ENCODE assay signal across 20 cellular contexts in the genomic region with DNA sequence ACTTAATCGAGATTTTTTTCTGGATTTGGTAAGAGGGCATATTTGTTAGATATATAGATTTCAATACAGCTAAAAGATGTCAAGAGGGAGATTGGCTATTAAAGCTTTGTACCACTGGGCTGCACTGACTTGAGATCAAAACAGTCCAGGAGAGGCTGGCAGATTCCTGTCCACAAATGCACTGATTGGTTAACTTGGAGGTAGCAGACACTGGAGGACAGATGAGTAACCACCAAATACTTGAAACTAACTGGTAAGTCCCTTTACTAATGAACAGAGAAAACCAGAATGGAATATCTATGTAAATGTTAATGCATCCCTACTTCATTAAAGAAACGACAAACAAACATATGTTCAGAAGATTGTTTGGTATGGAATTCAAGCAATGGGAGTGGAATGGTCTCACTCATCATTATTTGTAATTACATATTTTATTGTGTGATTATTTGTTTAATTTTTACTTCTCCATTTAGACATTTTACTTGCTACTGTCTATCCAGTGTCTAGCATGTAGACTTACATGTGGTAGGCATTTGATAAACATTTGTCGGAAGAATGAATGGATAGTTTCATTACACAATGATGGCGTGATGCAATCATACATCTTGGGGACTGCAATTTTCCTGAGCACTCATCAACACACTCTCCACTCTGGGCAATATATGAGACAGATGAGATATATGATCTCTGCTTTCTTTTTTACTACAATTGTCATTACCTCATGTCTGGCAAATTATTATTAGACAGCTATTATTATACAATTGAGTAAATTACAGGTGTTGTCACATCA.
DNase-seq lines count a peak whose midpoint lies in the region; ATAC-seq, FAIRE-seq and TF ChIP-seq lines count a peak whose summit lies in the region.
"Had no signal": no experiment of that assay in that cellular context is flagged by ENCODE, and none has a peak within 500 bp of the region (broad histone marks: within the 10 kb centered on the region; RNA-seq: fewer than 3 reads in every experiment).

No MANE protein-coding gene starts in this region.

- no peak overlapping the region for H2BK15ac ChIP-seq in mesenchymal stem cell (ENCODE audit: low read depth, poor library complexity, severe bottlenecking)

- no peaks in the 10 kb centered on the region for H3K79me1 ChIP-seq in mesenchymal stem cell (replicated peaks; ENCODE audit: low read length, poor library complexity, severe bottlenecking)

- DNase-seq in HCEC 1CT (peak; percentile 61), NCI-H2081 (lab: John Stamatoyannopoulos, UW) (peak; percentile 6 to 99), GM12878 (ENCODE audit: low read depth, low spot score) (no peak), mesenchymal stem cell (peak; percentile 82), WTC11 (ENCODE audit: low spot score) (no peak), AG08396 (ENCODE audit: low spot score) (no peak)
- DNase-seq in activated T-cell treated with anti-CD3 and anti-CD28 coated beads, Interleukin-2, amount 50 U/mL, for 48 hours = no peak
- DNase-seq: activated CD8-positive, alpha-beta T cell treated with anti-CD3 and anti-CD28 coated beads for 36 hours; amygdala; colonic mucosa; DND-41; hippocampal formation; left colon; occipital lobe; sigmoid colon; stimulated activated CD4-positive, alpha-beta T cell treated with anti-CD3 and anti-CD28 coated beads, Interleukin-4, amount 100 ng/mL, for 1 hour had no signal

- no peaks in the 10 kb centered on the region for H3K27me3 Mint-ChIP-seq in WTC11 (ENCODE audit: low read depth)

- H3K9ac ChIP-seq in GM12878 (ENCODE audit: control insufficient read depth, insufficient read depth, low read length) (no peak overlapping the region), mesenchymal stem cell (ENCODE audit: low read length) (no peak overlapping the region)

- POLR2A ChIA-PET in GM12878 (lab: Charles Lee) = no interaction called here
- POLR2A ChIA-PET in WTC11 (lab: Charles Lee) = no interaction called here

- H4K91ac ChIP-seq in mesenchymal stem cell (ENCODE audit: low read length) = no peak overlapping the region

- SMC1A ChIA-PET in GM12878 (lab: Charles Lee; ENCODE audit: uncharacterized antibody, unreplicated experiment) = interaction anchor here (1.0 kb wide), 1 partner anchor 8 kb away, joined by 3 read pairs; no protein-coding TSS in a partner anchor

- WGBS in GM12878 (ENCODE audit: insufficient coverage, insufficient replicate concordance, low lambda C conversion rate, missing lambda C conversion rate) = 31% methylated on average over 4 of the region's 4 CpGs
- 78% methylated on average over 3 of the region's 4 CpGs for WGBS in mesenchymal stem cell

- no peak for TF ChIP-seq EP300 in GM12878 (IDR thresholded peaks at IDR 0.05; ENCODE audit: borderline replicate concordance in 1 of 2, control insufficient read depth in 1 of 2, low read depth in 2 of 2, low read length in 2 of 2)

- no peak overlapping the region for H2BK120ac ChIP-seq in mesenchymal stem cell (ENCODE audit: low read depth, low read length)

- H3K14ac ChIP-seq in mesenchymal stem cell (ENCODE audit: low read length in 2 of 2) = no peak overlapping the region

- peaks cover 14% of the 10 kb centered on the region for H3K4me1 Mint-ChIP-seq in WTC11
- H3K4me1 Mint-ChIP-seq: activated T-helper 17 cell treated with anti-CD3 and anti-CD28 coated beads, Interleukin-2, amount 50 U/mL, for 72 hours had no signal

- no peaks in the 10 kb centered on the region for H3K36me3 Mint-ChIP-seq in WTC11

- H3K23ac ChIP-seq in mesenchymal stem cell (ENCODE audit: low read length in 2 of 2) = no peak overlapping the region

- ATAC-seq in GM12878 (peak; percentile 38), WTC11 (no peak)
- ATAC-seq: activated CD8-positive, alpha-beta T cell treated with anti-CD3 and anti-CD28 coated beads for 36 hours; activated T-helper 17 cell treated with anti-CD3 and anti-CD28 coated beads, Interleukin-2, amount 50 U/mL, for 72 hours had no signal

- in situ Hi-C loops in GM12878 (cut with MboI) = no loop called here

- CTCF ChIA-PET in GM12878 (lab: Yijun Ruan, JAX) = no interaction called here
- CTCF ChIA-PET in WTC11 (lab: Charles Lee) = no interaction called here

- no peak overlapping the region for H2BK5ac ChIP-seq in mesenchymal stem cell (ENCODE audit: low read depth, low read length, poor library complexity, severe bottlenecking)

- no peaks in the 10 kb centered on the region for H3K27me3 ChIP-seq in GM12878 (replicated peaks in 1 of 2; ENCODE audit: control insufficient read depth in 2 of 2, insufficient read depth in 2 of 2, low read length in 1 of 2)
- no peaks in the 10 kb centered on the region for H3K27me3 ChIP-seq in mesenchymal stem cell (ENCODE audit: control insufficient read depth in 1 of 2, insufficient read depth in 1 of 2, low read length in 2 of 2)
- H3K27me3 ChIP-seq: colonic mucosa, MG63, sigmoid colon had no signal

- H3K9me3 ChIP-seq in GM12878 (replicated peaks; ENCODE audit: control insufficient read depth, insufficient read depth, low read length) = no peaks in the 10 kb centered on the region
- H3K9me3 ChIP-seq in mesenchymal stem cell (ENCODE audit: control insufficient read depth, low read length) = peaks cover 1% of the 10 kb centered on the region
- H3K9me3 ChIP-seq: colonic mucosa, MG63, sigmoid colon had no signal

- intact Hi-C loops in GM12878 (cut with micrococcal nuclease; ENCODE audit: unreplicated experiment) = no loop called here

- H3K4me3 Mint-ChIP-seq in WTC11 = no peak overlapping the region
- H3K4me3 Mint-ChIP-seq: activated CD8-positive, alpha-beta T cell treated with anti-CD3 and anti-CD28 coated beads for 36 hours; activated T-helper 17 cell treated with anti-CD3 and anti-CD28 coated beads, Interleukin-2, amount 50 U/mL, for 72 hours had no signal

- H3K4me3 ChIP-seq in GM12878 (no peak overlapping the region), mesenchymal stem cell (ENCODE audit: insufficient read depth in 1 of 2, low read depth in 1 of 2, low read length in 2 of 2) (no peak overlapping the region)
- H3K4me3 ChIP-seq: colonic mucosa, MG63, sigmoid colon had no signal

- no peak overlapping the region for H3K27ac ChIP-seq in GM12878 (ENCODE audit: control insufficient read depth, insufficient read depth)
- H3K27ac ChIP-seq in mesenchymal stem cell (ENCODE audit: low read length, poor library complexity, severe bottlenecking) = no peak overlapping the region
- H3K27ac ChIP-seq: C4-2B, colonic mucosa, sigmoid colon had no signal

- no peaks in the 10 kb centered on the region for H4K20me1 ChIP-seq in GM12878 (ENCODE audit: control insufficient read depth, insufficient read depth)

- H2AFZ ChIP-seq in GM12878 (ENCODE audit: control insufficient read depth, low read depth, low read length) (no peak overlapping the region), mesenchymal stem cell (ENCODE audit: low read depth, low read length) (no peak overlapping the region)

- no peak for TF ChIP-seq RAD21 in GM12878 (IDR thresholded peaks at IDR 0.05; ENCODE audit: insufficient read depth, low read depth, low read length)

- H3K79me2 ChIP-seq in GM12878 (ENCODE audit: control insufficient read depth, insufficient read depth, low read length) = no peaks in the 10 kb centered on the region

- H4K8ac ChIP-seq in mesenchymal stem cell (ENCODE audit: low read length) = peak overlapping the region; percentile 12

- TF ChIP-seq POLR2A in GM12878 (IDR thresholded peaks at IDR 0.05; ENCODE audit: low read depth, low read length) = no peak

- H3K27ac Mint-ChIP-seq in WTC11 = no peak overlapping the region
- H3K27ac Mint-ChIP-seq: activated CD8-positive, alpha-beta T cell treated with anti-CD3 and anti-CD28 coated beads for 36 hours; activated T-helper 17 cell treated with anti-CD3 and anti-CD28 coated beads, Interleukin-2, amount 50 U/mL, for 72 hours had no signal

- H3K4me1 ChIP-seq in GM12878 (ENCODE audit: control insufficient read depth, insufficient read depth, low read length) = no peaks in the 10 kb centered on the region
- H3K4me1 ChIP-seq in mesenchymal stem cell (ENCODE audit: control insufficient read depth, insufficient read depth, low read depth, low read length) = no peaks in the 10 kb centered on the region
- H3K4me1 ChIP-seq: colonic mucosa had no signal

- H3K4ac ChIP-seq in mesenchymal stem cell (ENCODE audit: low read depth in 1 of 2, low read length in 2 of 2) = peak overlapping the region in 1 of 2 experiments; percentile 49

- RAD21 ChIA-PET in GM12878 (lab: Charles Lee; ENCODE audit: unreplicated experiment) = no interaction called here

- H2AK5ac ChIP-seq in mesenchymal stem cell (ENCODE audit: low read length, severe bottlenecking) = no peak overlapping the region

- H2BK12ac ChIP-seq in mesenchymal stem cell (ENCODE audit: low read length in 2 of 2) = peak overlapping the region in 1 of 2 experiments; percentile 88

- H3K18ac ChIP-seq in mesenchymal stem cell (ENCODE audit: low read depth in 1 of 2, low read length in 2 of 2) = peak overlapping the region in 1 of 2 experiments; percentile 42

- H3K4me2 ChIP-seq in GM12878 (ENCODE audit: control insufficient read depth, insufficient read depth) (no peak overlapping the region), mesenchymal stem cell (ENCODE audit: low read length, poor library complexity, severe bottlenecking) (no peak overlapping the region)

- FAIRE-seq in GM12878 (lab: Jason Lieb, UNC) = no peak
- FAIRE-seq: H1 had no signal

- H3K9me3 Mint-ChIP-seq in WTC11 = peaks cover under 1% of the 10 kb centered on the region
- H3K9me3 Mint-ChIP-seq: activated CD8-positive, alpha-beta T cell treated with anti-CD3 and anti-CD28 coated beads for 36 hours; activated T-helper 17 cell treated with anti-CD3 and anti-CD28 coated beads, Interleukin-2, amount 50 U/mL, for 72 hours had no signal

- TF ChIP-seq CTCF in GM12878 (IDR thresholded peaks at IDR 0.05 in 2 of 3, conservative IDR thresholded peaks at IDR 0.05 in 1 of 3; ENCODE audit: control insufficient read depth in 2 of 3, extremely low read depth in 1 of 3, insufficient read depth in 1 of 3, low read depth in 3 of 3, low read length in 3 of 3) (no peak), WTC11 (IDR thresholded peaks at IDR 0.05) (no peak)

- no TSS peak for BruUV-seq in GM12878 (replicated peaks; lab: Mats Ljungman, UMichigan)

- H3K36me3 ChIP-seq in GM12878 (ENCODE audit: control insufficient read depth in 2 of 2, insufficient read depth in 2 of 2, low read length in 1 of 2) (no peaks in the 10 kb centered on the region), mesenchymal stem cell (ENCODE audit: control insufficient read depth in 1 of 2, insufficient read depth in 2 of 2, low read depth in 1 of 2, low read length in 2 of 2) (no peaks in the 10 kb centered on the region)
- H3K36me3 ChIP-seq: colonic mucosa, MG63, sigmoid colon had no signal

TF ChIP-seq in GM12878, 131 proteins besides CTCF, POLR2A, EP300 and RAD21 (continues in another document):
- no peak for TF ChIP-seq TAF1 (IDR thresholded peaks at IDR 0.05; ENCODE audit: borderline replicate concordance, low read depth, low read length)
- TF ChIP-seq SMAD5 (IDR thresholded peaks at IDR 0.05; ENCODE audit: low read depth) = no peak
- TF ChIP-seq SREBF2 (IDR thresholded peaks at IDR 0.05; ENCODE audit: low read length) = no peak

TF ChIP-seq in WTC11, 78 proteins besides CTCF, POLR2A, EP300 and RAD21:
- TF ChIP-seq IRF2 (CRISPR knock-in tag; IDR thresholded peaks at IDR 0.05; ENCODE audit: borderline replicate concordance, low read depth) = no peak
TF ChIP-seq in WTC11: peak in this region for 0.

Comparison
In these comparisons a context has a peak if more than half of its experiments do, and no peak if none do; other contexts are left out.
1. DNase-seq: peak in HCEC 1CT (single experiment), NCI-H2081 (2 of 2) and mesenchymal stem cell (single experiment); none in GM12878 (single experiment), WTC11 (single experiment), AG08396 (single experiment) and activated T-cell treated with anti-CD3 and anti-CD28 coated beads, Interleukin-2, amount 50 U/mL, for 48 hours (0 of 2).